In genomic region chr16:79076039-79076767, GRCh38 we compare ENCODE assay signal across 22 cellular contexts.
A peak's percentile ranks its signal among the peaks of the same experiment; 100 is the strongest.
DNase-seq lines count a peak whose midpoint lies in the region; ATAC-seq lines count a peak whose summit lies in the region.
"Had no signal": no experiment of that assay in that cellular context is flagged by ENCODE, and none has a peak within 500 bp of the region (broad histone marks: within the 10 kb centered on the region; RNA-seq: fewer than 3 reads in every experiment).

No MANE protein-coding gene starts in this region.

- peaks cover 5% of the 10 kb centered on the region for H3K27me3 Mint-ChIP-seq in T-helper 2 cell treated with Interferon-gamma antibody and Interleukin-4, amounts not matched to agents 5 μg/mL and 100 μg/mL, for 36 hours (ENCODE audit: low read depth)

- H3K27ac Mint-ChIP-seq in T-helper 2 cell treated with Interferon-gamma antibody and Interleukin-4, amounts not matched to agents 5 μg/mL and 100 μg/mL, for 36 hours = peak overlapping the region; percentile 75
- H3K27ac Mint-ChIP-seq in activated naive CD4-positive, alpha-beta T cell treated with anti-CD3 and anti-CD28 coated beads, Interleukin-2, amount 50 U/mL, for 72 hours = peak overlapping the region; percentile 90 to 99
- H3K27ac Mint-ChIP-seq: CD14-positive monocyte had no signal

- DNase-seq in activated T-cell treated with anti-CD3 and anti-CD28 coated beads for 48 hours (ENCODE audit: low read depth) (peak; percentile 48), LoVo (ENCODE audit: low spot score) (no peak)
- DNase-seq in activated T-cell treated with anti-CD3 and anti-CD28 coated beads, Interleukin-2, amount 50 U/mL, for 1 hour = no peak
- DNase-seq in T-helper 2 cell treated with Interferon-gamma antibody and Interleukin-4, amounts not matched to agents 5 μg/mL and 100 μg/mL, for 36 hours (ENCODE audit: low spot score) = peak; percentile 78
- DNase-seq in activated naive CD4-positive, alpha-beta T cell treated with anti-CD3 and anti-CD28 coated beads, Interleukin-2, amount 50 U/mL, for 72 hours (ENCODE audit: low spot score in 2 of 2) = peak in 1 of 2 donors; percentile 53
- peak; percentile 34 to 68 for DNase-seq in stimulated activated CD8-positive, alpha-beta memory T cell treated with anti-CD3 and anti-CD28 coated beads, Interleukin-7, amount 100 ng/mL, for 48 hours (ENCODE audit: extremely low read depth in 1 of 2, low read depth in 1 of 2)
- DNase-seq in effector CD8-positive, alpha-beta T cell (lab: John Stamatoyannopoulos, UW) = no peak
- DNase-seq: dermis blood vessel endothelial cell; DMS 273 treated with DMSO at 0.1 percent for 48 hours; GDM1; left colon; MG63; NCI-H1436; NCI-H510A treated with DMSO at 0.1 percent for 48 hours; NK-92 treated with Interleukin-12 subunit alpha and Interleukin-12 subunit beta, amount 100 ng/mL, for 24 hours; ovary; right lobe of liver had no signal

- peak overlapping the region; percentile 67 for H3K4me3 Mint-ChIP-seq in T-helper 2 cell treated with Interferon-gamma antibody and Interleukin-4, amounts not matched to agents 5 μg/mL and 100 μg/mL, for 36 hours
- H3K4me3 Mint-ChIP-seq: GM23338 had no signal

- H3K9me3 Mint-ChIP-seq in T-helper 2 cell treated with Interferon-gamma antibody and Interleukin-4, amounts not matched to agents 5 μg/mL and 100 μg/mL, for 36 hours = no peaks in the 10 kb centered on the region
- peaks cover 0 to 4% of the 10 kb centered on the region in 2 donors for H3K9me3 Mint-ChIP-seq in activated naive CD4-positive, alpha-beta T cell treated with anti-CD3 and anti-CD28 coated beads, Interleukin-2, amount 50 U/mL, for 72 hours
- H3K9me3 Mint-ChIP-seq: CD14-positive monocyte, GM23338 had no signal

- no peaks in the 10 kb centered on the region for H3K36me3 Mint-ChIP-seq in T-helper 2 cell treated with Interferon-gamma antibody and Interleukin-4, amounts not matched to agents 5 μg/mL and 100 μg/mL, for 36 hours (ENCODE audit: low read depth)
- peaks cover 9 to 26% of the 10 kb centered on the region in 2 donors for H3K36me3 Mint-ChIP-seq in activated naive CD4-positive, alpha-beta T cell treated with anti-CD3 and anti-CD28 coated beads, Interleukin-2, amount 50 U/mL, for 72 hours
- H3K36me3 Mint-ChIP-seq: CD14-positive monocyte had no signal

- H3K4me1 Mint-ChIP-seq in T-helper 2 cell treated with Interferon-gamma antibody and Interleukin-4, amounts not matched to agents 5 μg/mL and 100 μg/mL, for 36 hours (ENCODE audit: low read depth) = peaks cover 55% of the 10 kb centered on the region

- peak; percentile 85 to 88 for ATAC-seq in activated naive CD4-positive, alpha-beta T cell treated with anti-CD3 and anti-CD28 coated beads, Interleukin-2, amount 50 U/mL, for 72 hours
- no peak for ATAC-seq in HG02571 (IDR thresholded peaks at IDR 0.05; ENCODE audit: unreplicated experiment)
- ATAC-seq: GM23338; left colon; naive thymus-derived CD4-positive, alpha-beta T cell; Panc1; right lobe of liver had no signal

Comparison
In these comparisons a context has a peak if more than half of its experiments do, and no peak if none do; other contexts are left out.
1. DNase-seq: peak in activated T-cell treated with anti-CD3 and anti-CD28 coated beads for 48 hours (single experiment), T-helper 2 cell treated with Interferon-gamma antibody and Interleukin-4, amounts not matched to agents 5 μg/mL and 100 μg/mL, for 36 hours (single experiment) and stimulated activated CD8-positive, alpha-beta memory T cell treated with anti-CD3 and anti-CD28 coated beads, Interleukin-7, amount 100 ng/mL, for 48 hours (2 of 2); none in activated T-cell treated with anti-CD3 and anti-CD28 coated beads, Interleukin-2, amount 50 U/mL, for 1 hour (single experiment), LoVo (single experiment) and effector CD8-positive, alpha-beta T cell (single experiment).